Comparison of ENCODE assay signal across 8 cellular contexts in the genomic region with DNA sequence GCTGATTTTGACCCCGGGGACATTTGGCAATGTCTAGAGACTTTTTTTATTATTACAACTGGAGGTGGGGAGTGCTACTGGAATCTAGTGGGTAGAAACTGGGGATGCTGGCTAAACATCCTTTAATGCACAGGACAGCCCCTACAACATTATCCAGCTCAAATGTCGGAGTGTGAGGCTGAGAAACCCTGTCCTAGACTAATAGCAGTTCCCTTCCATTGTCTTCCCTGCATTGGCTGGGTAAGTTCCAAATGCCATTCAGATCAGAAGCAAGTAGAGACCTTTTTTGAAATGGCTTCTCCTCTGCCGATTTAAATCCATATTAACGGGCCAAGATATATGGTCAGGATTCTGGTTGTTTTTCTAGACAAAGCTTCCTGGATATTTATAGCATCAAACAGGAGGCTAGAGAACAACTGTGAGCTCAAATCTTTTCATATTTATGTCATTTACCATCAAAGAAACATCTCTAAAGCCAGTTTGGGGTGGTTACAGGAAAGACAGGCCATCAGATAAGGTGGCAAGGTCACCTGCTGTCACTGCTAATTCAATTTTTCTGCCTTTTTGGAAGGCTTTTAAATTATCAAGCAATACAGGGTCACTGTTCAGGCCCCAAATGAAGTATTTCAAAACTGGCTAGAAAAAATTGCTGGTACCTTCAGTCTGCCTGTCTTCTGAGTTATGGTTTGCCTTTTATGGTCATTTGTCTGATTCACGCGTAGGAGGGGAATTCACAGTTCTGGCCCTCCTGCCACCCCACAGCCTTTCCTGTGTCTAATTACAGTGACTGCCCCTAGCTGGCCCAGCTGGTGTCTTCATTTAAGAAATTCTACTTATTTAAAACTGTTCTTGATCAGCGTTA. TPM values are rescaled to one million over a fixed set of nuclear protein-coding genes. Genes with fewer than 3 reads are reported as not detected.
DNase-seq lines count a peak whose midpoint lies in the region; ATAC-seq and TF ChIP-seq lines count a peak whose summit lies in the region.

No MANE protein-coding gene starts in this region.

- H3K36me3 ChIP-seq in SJSA1 (peaks cover 75% of the 10 kb centered on the region), neural cell (ENCODE audit: insufficient read depth, low read length) (no peaks in the 10 kb centered on the region)

- H3K9me3 ChIP-seq in SJSA1 (replicated peaks): no peaks in the 10 kb centered on the region
- H3K9me3 ChIP-seq in neural cell (ENCODE audit: low read length): no peaks in the 10 kb centered on the region

- H3K4me1 ChIP-seq in SJSA1 (replicated peaks): peaks cover 23% of the 10 kb centered on the region

- no peak for TF ChIP-seq RAD21 in neural cell (conservative IDR thresholded peaks at IDR 0.05)

- H3K4me2 ChIP-seq in neural cell (ENCODE audit: low read length): no peak overlapping the region

- no peaks in the 10 kb centered on the region for H4K20me1 ChIP-seq in neural cell (ENCODE audit: insufficient read depth)

- H3K9ac ChIP-seq in neural cell (ENCODE audit: low read length): no peak overlapping the region

- no peaks in the 10 kb centered on the region for H3K9me2 ChIP-seq in neural cell (ENCODE audit: insufficient read depth, low read length)

- H3K27me3 ChIP-seq in SJSA1 (replicated peaks) (no peaks in the 10 kb centered on the region), neural cell (ENCODE audit: insufficient read depth, low read depth, low read length) (no peaks in the 10 kb centered on the region)

- H3F3A ChIP-seq in neural cell (ENCODE audit: insufficient read depth, low read length, poor library complexity, severe bottlenecking): no peaks in the 10 kb centered on the region

- no peaks in the 10 kb centered on the region for H3K79me2 ChIP-seq in neural cell (replicated peaks; ENCODE audit: insufficient read depth, low read length)

- no peak overlapping the region for H3K4me3 ChIP-seq in SJSA1
- no peak overlapping the region for H3K4me3 ChIP-seq in neural cell (ENCODE audit: low read length)

- H3K27ac ChIP-seq in SJSA1 (peak overlapping the region; percentile 70), neural cell (ENCODE audit: low read length) (peak overlapping the region; percentile 1)

- no peak for TF ChIP-seq EP300 in neural cell (conservative IDR thresholded peaks at IDR 0.05; ENCODE audit: poor library complexity, severe bottlenecking)

- peak; percentile 76 for DNase-seq in A172 (ENCODE audit: low spot score)
- peak; percentile 58 to 64 for DNase-seq in SJSA1 (ENCODE audit: low read depth in 1 of 2, low spot score in 2 of 2)
- peak; percentile 57 for DNase-seq in cerebellar cortex (ENCODE audit: low spot score)
- no peak for DNase-seq in NCI-H1092 treated with DMSO at 0.1 percent for 48 hours (lab: John Stamatoyannopoulos, UW)
- no peak for DNase-seq in NCI-H82 treated with DMSO at 0.1 percent for 48 hours (lab: John Stamatoyannopoulos, UW; ENCODE audit: unreplicated experiment)

- H2AFZ ChIP-seq in neural cell (ENCODE audit: low read depth, low read length): no peak overlapping the region

- peak; percentile 95 for ATAC-seq in GM18873 (IDR thresholded peaks at IDR 0.05; ENCODE audit: low FRiP score, unreplicated experiment)
- ATAC-seq in HG03045 (IDR thresholded peaks at IDR 0.05; ENCODE audit: unreplicated experiment): peak; percentile 98

- TF ChIP-seq CTCF in neural cell (IDR thresholded peaks at IDR 0.05; ENCODE audit: poor library complexity, severe bottlenecking): no peak

TF ChIP-seq in neural cell, 6 proteins besides CTCF, POLR2A, EP300 and RAD21:
- no peak for TF ChIP-seq TAF1 (IDR thresholded peaks at IDR 0.05; ENCODE audit: low read depth)
- TF ChIP-seq, protein P1, sequence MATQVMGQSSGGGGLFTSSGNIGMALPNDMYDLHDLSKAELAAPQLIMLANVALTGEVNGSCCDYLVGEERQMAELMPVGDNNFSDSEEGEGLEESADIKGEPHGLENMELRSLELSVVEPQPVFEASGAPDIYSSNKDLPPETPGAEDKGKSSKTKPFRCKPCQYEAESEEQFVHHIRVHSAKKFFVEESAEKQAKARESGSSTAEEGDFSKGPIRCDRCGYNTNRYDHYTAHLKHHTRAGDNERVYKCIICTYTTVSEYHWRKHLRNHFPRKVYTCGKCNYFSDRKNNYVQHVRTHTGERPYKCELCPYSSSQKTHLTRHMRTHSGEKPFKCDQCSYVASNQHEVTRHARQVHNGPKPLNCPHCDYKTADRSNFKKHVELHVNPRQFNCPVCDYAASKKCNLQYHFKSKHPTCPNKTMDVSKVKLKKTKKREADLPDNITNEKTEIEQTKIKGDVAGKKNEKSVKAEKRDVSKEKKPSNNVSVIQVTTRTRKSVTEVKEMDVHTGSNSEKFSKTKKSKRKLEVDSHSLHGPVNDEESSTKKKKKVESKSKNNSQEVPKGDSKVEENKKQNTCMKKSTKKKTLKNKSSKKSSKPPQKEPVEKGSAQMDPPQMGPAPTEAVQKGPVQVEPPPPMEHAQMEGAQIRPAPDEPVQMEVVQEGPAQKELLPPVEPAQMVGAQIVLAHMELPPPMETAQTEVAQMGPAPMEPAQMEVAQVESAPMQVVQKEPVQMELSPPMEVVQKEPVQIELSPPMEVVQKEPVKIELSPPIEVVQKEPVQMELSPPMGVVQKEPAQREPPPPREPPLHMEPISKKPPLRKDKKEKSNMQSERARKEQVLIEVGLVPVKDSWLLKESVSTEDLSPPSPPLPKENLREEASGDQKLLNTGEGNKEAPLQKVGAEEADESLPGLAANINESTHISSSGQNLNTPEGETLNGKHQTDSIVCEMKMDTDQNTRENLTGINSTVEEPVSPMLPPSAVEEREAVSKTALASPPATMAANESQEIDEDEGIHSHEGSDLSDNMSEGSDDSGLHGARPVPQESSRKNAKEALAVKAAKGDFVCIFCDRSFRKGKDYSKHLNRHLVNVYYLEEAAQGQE (IDR thresholded peaks at IDR 0.05; ENCODE audit: borderline replicate concordance): no peak
- no peak for TF ChIP-seq POLR2AphosphoS5 (IDR thresholded peaks at IDR 0.05)
- no peak for TF ChIP-seq EZH2 (IDR thresholded peaks at IDR 0.05; ENCODE audit: borderline replicate concordance, insufficient read depth, low read length, poor library complexity, severe bottlenecking)
- TF ChIP-seq SMC3 (conservative IDR thresholded peaks at IDR 0.05; ENCODE audit: poor library complexity): no peak
- no peak for TF ChIP-seq MXI1 (conservative IDR thresholded peaks at IDR 0.05; ENCODE audit: poor library complexity, severe bottlenecking)

RNA-seq across cellular contexts. Expression of a gene that starts 20.1 kb away (rescaled TPM):
- total RNA-seq in A172 (2014; rRNA removed; shearing (Covaris generic)): 1.6 and 1.9 TPM in 2 replicates
- total RNA-seq in SJSA1 (2014; rRNA removed; shearing (Covaris generic)): 7.3 and 8.3 TPM in 2 replicates
- polyA plus RNA-seq in neural cell: 1.8 and 2.6 TPM in 2 replicates
- 11.2 and 12.4 TPM in 2 replicates for polyA minus RNA-seq in neural cell

RNA-seq across cellular contexts. Expression of a gene that starts 57.1 kb away (rescaled TPM):
- total RNA-seq in A172 (2014; rRNA removed; shearing (Covaris generic)): 29.6 and 48.2 TPM in 2 replicates
- 39.5 and 56.6 TPM in 2 replicates for total RNA-seq in SJSA1 (2014; rRNA removed; shearing (Covaris generic))
- 5.4 and 7.1 TPM in 2 replicates for polyA plus RNA-seq in neural cell
- 11.4 and 12.5 TPM in 2 replicates for polyA minus RNA-seq in neural cell

RNA-seq across cellular contexts. Expression of a gene that starts 58.4 kb away (rescaled TPM):
- total RNA-seq in A172 (2014; rRNA removed; shearing (Covaris generic)): 1.1 and 2.2 TPM in 2 replicates
- total RNA-seq in SJSA1 (2014; rRNA removed; shearing (Covaris generic)): 1.5 and 2.2 TPM in 2 replicates
- polyA plus RNA-seq in neural cell: 5.3 TPM in 2 replicates
- polyA minus RNA-seq in neural cell: 17.3 and 18.2 TPM in 2 replicates

RNA-seq across cellular contexts. Expression of a gene that starts 59.4 kb away (rescaled TPM):
- total RNA-seq in A172 (2014; rRNA removed; shearing (Covaris generic)): 33.3 and 37.8 TPM in 2 replicates
- total RNA-seq in SJSA1 (2014; rRNA removed; shearing (Covaris generic)): 40.3 and 49.9 TPM in 2 replicates
- polyA plus RNA-seq in neural cell: 22.5 and 24.8 TPM in 2 replicates
- 41.1 and 44.6 TPM in 2 replicates for polyA minus RNA-seq in neural cell

Comparison
In these comparisons a context has a peak if more than half of its experiments do, and no peak if none do; other contexts are left out.
1. DNase-seq: peak in A172 (single experiment), SJSA1 (2 of 2) and cerebellar cortex (single experiment); none in NCI-H1092 treated with DMSO at 0.1 percent for 48 hours (single experiment) and NCI-H82 treated with DMSO at 0.1 percent for 48 hours (single experiment).